Comparison of ENCODE assay signal across 28 cellular contexts in the genomic region with DNA sequence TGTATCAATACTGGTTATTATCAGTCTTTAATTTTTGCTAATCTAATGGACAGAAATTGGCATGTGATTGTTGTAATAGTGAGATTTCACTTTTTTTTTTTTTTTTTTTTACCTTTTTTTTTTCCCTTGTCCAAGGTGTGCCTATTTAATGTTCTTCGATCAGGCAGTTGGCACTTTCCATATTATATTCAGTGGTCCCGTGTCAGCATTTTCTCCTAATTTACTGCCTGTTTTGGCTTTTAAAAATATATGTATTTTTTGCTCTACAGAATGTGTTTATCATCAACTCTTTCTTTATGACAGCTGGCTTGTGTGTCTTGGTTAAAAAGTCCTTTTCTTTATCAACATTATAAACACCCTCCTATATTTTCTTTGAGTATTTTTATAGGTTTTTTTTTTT.
"Had no signal": no experiment of that assay in that cellular context is flagged by ENCODE, and none has a peak within 500 bp of the region (broad histone marks: within the 10 kb centered on the region; RNA-seq: fewer than 3 reads in every experiment).

No MANE protein-coding gene starts in this region.

- H3K27me3 ChIP-seq: neural progenitor cell, ovary, spleen, suprapubic skin, testis, tibial artery, transverse colon, upper lobe of right lung, uterus had no signal

- H3K9ac ChIP-seq: neural progenitor cell, parathyroid adenoma had no signal

- H3K4me1 ChIP-seq: testis had no signal

- H3K9me3 ChIP-seq: ovary, psoas muscle, spleen, suprapubic skin, testis, tibial artery, transverse colon, upper lobe of right lung, uterus had no signal

- H3K4me3 ChIP-seq: neural progenitor cell, ovary, psoas muscle, skin epidermis, smooth muscle cell, spleen, suprapubic skin, testis, tibial artery, transverse colon, upper lobe of right lung, uterus had no signal

- H2AFZ ChIP-seq: neural progenitor cell, parathyroid adenoma had no signal

- H3K27ac ChIP-seq: neural progenitor cell, ovary, parathyroid adenoma, psoas muscle, skin epidermis, spleen, suprapubic skin, testis, tibial artery, transverse colon, upper lobe of right lung, uterus had no signal

- DNase-seq: natural killer cell; occipital lobe; ovary; posterior cingulate gyrus; psoas muscle; right cardiac atrium; spleen; stimulated activated CD4-positive, alpha-beta T cell treated with anti-CD3 and anti-CD28 coated beads, Interleukin-12 subunit alpha, Interleukin-12 subunit beta, amount 100 ng/mL, for 4 hours; stimulated activated CD4-positive, alpha-beta T cell treated with anti-CD3 and anti-CD28 coated beads, Interleukin-1b, Interleukin-23, amount 100 ng/mL, for 48 hours; stimulated activated CD4-positive, alpha-beta T cell treated with anti-CD3 and anti-CD28 coated beads, Interleukin-4, amount 100 ng/mL, for 1 hour; stimulated activated CD4-positive, alpha-beta T cell treated with anti-CD3 and anti-CD28 coated beads, Interleukin-4, amount 100 ng/mL, for 4 hours; stimulated activated CD8-positive, alpha-beta memory T cell treated with anti-CD3 and anti-CD28 coated beads, Interleukin-4, amount 100 ng/mL, for 48 hours; stimulated activated naive CD4-positive, alpha-beta T cell; stimulated activated naive CD8-positive, alpha-beta T cell treated with anti-CD3 and anti-CD28 coated beads, Interleukin-15, amount 100 ng/mL, for 72 hours; stimulated activated naive CD8-positive, alpha-beta T cell treated with anti-CD3 and anti-CD28 coated beads, Interleukin-15, Interleukin-2, amounts not matched to agents 100 U/mL and 50 U/mL, for 24 hours; substantia nigra; testis; tibial artery; transverse colon; upper lobe of right lung; uterus had no signal

- H3K4me2 ChIP-seq: neural progenitor cell, smooth muscle cell had no signal

- H3K36me3 ChIP-seq: neural progenitor cell, ovary, spleen, suprapubic skin, tibial artery, transverse colon, upper lobe of right lung, uterus had no signal

- ATAC-seq: natural killer cell; psoas muscle; right cardiac atrium; sciatic nerve; stimulated activated memory B cell treated with anti-CD40 and anti-IgM and Interleukin-4, amounts not matched to agents 10 μg/mL and 1 μg/mL and 100 μg/mL, for 72 hours; stimulated activated naive CD8-positive, alpha-beta T cell treated with anti-CD3 and anti-CD28 coated beads, Interleukin-15, amount 100 ng/mL, for 72 hours; stimulated activated naive CD8-positive, alpha-beta T cell treated with anti-CD3 and anti-CD28 coated beads, Interleukin-15, Interleukin-2, amounts not matched to agents 100 U/mL and 50 U/mL, for 24 hours; upper lobe of right lung had no signal
